ENCODE assay signal across 8 cellular contexts in the genomic region with DNA sequence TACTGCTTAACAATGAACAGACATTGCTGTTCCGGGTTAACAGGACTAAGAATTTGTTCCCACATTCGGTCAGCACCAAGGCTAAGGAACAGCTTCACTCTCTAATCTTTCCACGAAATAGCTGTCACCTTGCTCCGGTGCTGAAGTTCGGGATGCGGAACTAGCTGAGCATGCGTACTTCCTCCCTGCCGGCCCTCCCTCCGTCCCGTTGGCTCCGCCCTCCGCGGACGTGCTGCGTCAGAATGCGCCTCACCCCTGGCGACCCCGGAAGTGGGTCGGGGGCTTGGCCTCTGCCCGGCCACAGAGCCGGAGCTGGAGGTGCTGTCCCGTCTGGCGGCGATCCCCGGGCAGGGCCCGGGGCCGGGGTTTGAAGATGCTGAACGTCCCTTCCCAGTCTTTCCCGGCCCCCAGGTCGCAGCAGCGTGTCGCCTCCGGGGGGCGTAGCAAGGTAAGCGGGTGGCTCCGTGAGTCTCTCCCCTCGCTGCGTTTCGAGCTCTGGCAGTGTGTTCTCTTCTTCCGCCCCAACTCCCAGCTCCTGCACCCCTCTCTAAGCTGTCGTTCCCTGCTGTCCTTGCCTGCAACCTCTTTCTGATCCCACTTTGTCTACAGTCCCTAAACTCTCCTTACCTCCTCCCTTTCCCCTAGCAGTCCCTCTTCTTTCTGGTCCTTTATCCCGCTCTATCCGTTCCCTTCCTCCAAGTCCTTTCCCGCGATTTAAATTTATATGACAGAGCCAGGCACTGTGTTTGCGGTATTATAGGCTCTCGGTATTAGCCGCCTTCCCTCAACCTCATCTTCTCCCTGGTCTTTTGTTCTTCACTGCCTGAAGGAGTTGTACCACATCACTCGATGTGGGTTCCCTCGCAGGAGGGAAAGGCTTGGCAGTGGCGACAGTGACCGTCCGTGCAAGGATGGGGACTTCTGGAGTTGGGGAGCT.
DNase-seq lines count a peak whose midpoint lies in the region; ATAC-seq and FAIRE-seq lines count a peak whose summit lies in the region.

A gene with protein sequence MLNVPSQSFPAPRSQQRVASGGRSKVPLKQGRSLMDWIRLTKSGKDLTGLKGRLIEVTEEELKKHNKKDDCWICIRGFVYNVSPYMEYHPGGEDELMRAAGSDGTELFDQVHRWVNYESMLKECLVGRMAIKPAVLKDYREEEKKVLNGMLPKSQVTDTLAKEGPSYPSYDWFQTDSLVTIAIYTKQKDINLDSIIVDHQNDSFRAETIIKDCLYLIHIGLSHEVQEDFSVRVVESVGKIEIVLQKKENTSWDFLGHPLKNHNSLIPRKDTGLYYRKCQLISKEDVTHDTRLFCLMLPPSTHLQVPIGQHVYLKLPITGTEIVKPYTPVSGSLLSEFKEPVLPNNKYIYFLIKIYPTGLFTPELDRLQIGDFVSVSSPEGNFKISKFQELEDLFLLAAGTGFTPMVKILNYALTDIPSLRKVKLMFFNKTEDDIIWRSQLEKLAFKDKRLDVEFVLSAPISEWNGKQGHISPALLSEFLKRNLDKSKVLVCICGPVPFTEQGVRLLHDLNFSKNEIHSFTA (plus strand): TSS at position 280 of the 937 bp plus-strand sequence. CDS start 94 bp downstream, at position 374.

- peaks cover 15% of the 10 kb centered on the region for H3K4me1 ChIP-seq in BLaER1

- H3K9ac ChIP-seq in BLaER1: peak within 1 kb of the TSS; percentile 77

- no peaks in the 10 kb centered on the region for H3K27me3 ChIP-seq in BLaER1

- H4K20me1 ChIP-seq in BLaER1: peaks cover 21% of the 10 kb centered on the region

- H3K36me3 ChIP-seq in BLaER1: peaks cover 4% of the 10 kb centered on the region

- H3K4me3 ChIP-seq in BLaER1: peak within 1 kb of the TSS; percentile 82

- H3K4me2 ChIP-seq in BLaER1: peak within 1 kb of the TSS; percentile 69

- peak; percentile 99 for FAIRE-seq in GM19239 (lab: Jason Lieb, UNC)

- peak; percentile 92 for DNase-seq in GM19239 (ENCODE audit: insufficient read length, low spot score)
- peak; percentile 38 for DNase-seq in NCI-H524 treated with DMSO at 0.1 percent for 48 hours (lab: John Stamatoyannopoulos, UW)
- DNase-seq in activated CD4-positive, alpha-beta T cell treated with anti-CD3 and anti-CD28 coated beads for 4 hours: peak; percentile 89 to 92
- peak; percentile 95 for DNase-seq in kidney tubule cell (ENCODE audit: low spot score)
- peak; percentile 83 to 89 (median 86) for DNase-seq in stimulated activated CD4-positive, alpha-beta T cell treated with anti-CD3 and anti-CD28 coated beads, Interleukin-1b, Interleukin-23, amount 100 ng/mL, for 24 hours (ENCODE audit: low read depth in 4 of 4, low spot score in 1 of 4)

- peak within 1 kb of the TSS; percentile 55; the same call in 1 of the 2 replicates for H3K27ac ChIP-seq in BLaER1
- H3K27ac ChIP-seq in cingulate gyrus (ENCODE audit: low read depth, low read length): peak within 1 kb of the TSS; percentile 75

- peak; percentile 99 for ATAC-seq in HG03457 (IDR thresholded peaks at IDR 0.05; ENCODE audit: unreplicated experiment)

- H3K9me3 ChIP-seq in BLaER1: no peaks in the 10 kb centered on the region

Comparison
In these comparisons a context has a peak if more than half of its experiments do, and no peak if none do; other contexts are left out.
1. Peak in every context shown above with its lines: DNase-seq, ATAC-seq, H3K4me3 ChIP-seq and H3K27ac ChIP-seq.
2. DNase-seq: peak in every context shown above with its lines; median percentile 95 in kidney tubule cell; 92 in GM19239; 90 in activated CD4-positive, alpha-beta T cell treated with anti-CD3 and anti-CD28 coated beads for 4 hours; 86 in stimulated activated CD4-positive, alpha-beta T cell treated with anti-CD3 and anti-CD28 coated beads, Interleukin-1b, Interleukin-23, amount 100 ng/mL, for 24 hours; 38 in NCI-H524 treated with DMSO at 0.1 percent for 48 hours.